In the genomic region with DNA sequence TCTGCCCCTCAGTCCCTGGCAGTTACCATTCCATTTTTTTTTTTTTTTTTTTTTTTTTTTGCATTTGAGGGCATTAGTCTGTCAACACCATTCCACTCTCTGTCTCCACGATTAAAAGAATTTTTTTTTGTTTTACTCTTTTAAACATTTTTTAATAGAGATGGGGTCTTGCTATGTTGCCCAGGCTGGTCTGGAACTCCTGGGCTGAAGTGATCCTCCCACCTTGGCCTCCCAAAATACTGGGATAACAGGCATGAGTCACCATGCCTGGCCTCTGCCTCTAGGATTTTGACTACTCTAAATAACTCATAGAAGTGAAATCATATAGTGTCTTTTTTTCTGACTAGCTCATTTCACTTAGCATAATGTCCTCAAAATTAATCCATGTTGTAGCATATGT, we compare ENCODE assay signal across 13 cellular contexts. TPM values are rescaled to one million over a fixed set of nuclear protein-coding genes. Genes with fewer than 3 reads are reported as not detected.
DNase-seq lines count a peak whose midpoint lies in the region; ATAC-seq lines count a peak whose summit lies in the region.
"Had no signal": no experiment of that assay in that cellular context is flagged by ENCODE, and none has a peak within 500 bp of the region (broad histone marks: within the 10 kb centered on the region; RNA-seq: fewer than 3 reads in every experiment).

No MANE protein-coding gene starts in this region.

- H3K27ac Mint-ChIP-seq in T-helper 17 cell: peak overlapping the region; percentile 51
- no peak overlapping the region for H3K27ac Mint-ChIP-seq in activated T-cell treated with anti-CD3 and anti-CD28 coated beads, Interleukin-2, amount 50 U/mL, for 72 hours
- H3K27ac Mint-ChIP-seq: CD4-positive, alpha-beta T cell; IgD-negative memory B cell had no signal

- peaks cover 0 to 4% of the 10 kb centered on the region in 2 donors for H3K9me3 Mint-ChIP-seq in activated T-cell treated with anti-CD3 and anti-CD28 coated beads, Interleukin-2, amount 50 U/mL, for 72 hours
- H3K9me3 Mint-ChIP-seq: CD4-positive, alpha-beta T cell had no signal

- H3K4me1 Mint-ChIP-seq in T-helper 17 cell: no peaks in the 10 kb centered on the region
- H3K4me1 Mint-ChIP-seq in activated T-cell treated with anti-CD3 and anti-CD28 coated beads, Interleukin-2, amount 50 U/mL, for 72 hours (ENCODE audit: low read depth): no peaks in the 10 kb centered on the region
- H3K4me1 Mint-ChIP-seq: IgD-negative memory B cell had no signal

- DNase-seq in M059J (ENCODE audit: low read depth) (peak; percentile 22), T-helper 17 cell (no peak), mesenteric fat pad (ENCODE audit: low spot score) (peak; percentile 6), 8988T (no peak)
- no peak for DNase-seq in activated T-cell treated with anti-CD3 and anti-CD28 coated beads, Interleukin-2, amount 50 U/mL, for 72 hours
- DNase-seq: AML-193; CD4-positive, alpha-beta T cell; GDM1; GM23248; HCEC 1CT had no signal

- no peaks in the 10 kb centered on the region for H3K27me3 Mint-ChIP-seq in T-helper 17 cell
- H3K27me3 Mint-ChIP-seq in activated T-cell treated with anti-CD3 and anti-CD28 coated beads, Interleukin-2, amount 50 U/mL, for 72 hours (ENCODE audit: low read depth): no peaks in the 10 kb centered on the region
- H3K27me3 Mint-ChIP-seq: CD4-positive, alpha-beta T cell; IgD-negative memory B cell had no signal

- H3K9me3 ChIP-seq in T-helper 17 cell (ENCODE audit: control insufficient read depth, low read length, poor library complexity, severe bottlenecking): no peaks in the 10 kb centered on the region

- H3K36me3 Mint-ChIP-seq in T-helper 17 cell (ENCODE audit: low read depth): no peaks in the 10 kb centered on the region
- H3K36me3 Mint-ChIP-seq in activated T-cell treated with anti-CD3 and anti-CD28 coated beads, Interleukin-2, amount 50 U/mL, for 72 hours (ENCODE audit: insufficient read depth in 2 of 2): peaks cover 0 to 1% of the 10 kb centered on the region in 2 donors

- ATAC-seq in T-helper 17 cell: no peak
- no peak for ATAC-seq in HG03095 (IDR thresholded peaks at IDR 0.05; ENCODE audit: unreplicated experiment)
- ATAC-seq in activated T-cell treated with anti-CD3 and anti-CD28 coated beads, Interleukin-2, amount 50 U/mL, for 72 hours (replicated peaks in 1 of 2): no peak

- no peak overlapping the region for H3K4me3 Mint-ChIP-seq in T-helper 17 cell
- no peak overlapping the region for H3K4me3 Mint-ChIP-seq in activated T-cell treated with anti-CD3 and anti-CD28 coated beads, Interleukin-2, amount 50 U/mL, for 72 hours
- H3K4me3 Mint-ChIP-seq: CD4-positive, alpha-beta T cell; IgD-negative memory B cell had no signal

RNA-seq across cellular contexts. Expression of gene CLDN3, which starts 16.5 kb away (rescaled TPM):
- not detected in 2 replicates for total RNA-seq in M059J (2014; rRNA removed; shearing (Covaris generic))
- total RNA-seq in T-helper 17 cell: not detected
- not detected for total RNA-seq in mesenteric fat pad
- total RNA-seq in activated T-cell treated with anti-CD3 and anti-CD28 coated beads, Interleukin-2, amount 50 U/mL, for 72 hours: not detected
- total RNA-seq: CD4-positive, alpha-beta T cell; GM23248; H4 had no signal

RNA-seq across cellular contexts. Expression of gene CLDN4, which starts 44.2 kb away (rescaled TPM):
- 0.62 and 1.1 TPM in 2 replicates for total RNA-seq in M059J (2014; rRNA removed; shearing (Covaris generic))
- total RNA-seq in T-helper 17 cell: under 1 TPM; 0.17 to 0.23 TPM
- 0.71 TPM for total RNA-seq in mesenteric fat pad
- under 1 TPM; 0.34 to 0.53 TPM for total RNA-seq in activated T-cell treated with anti-CD3 and anti-CD28 coated beads, Interleukin-2, amount 50 U/mL, for 72 hours
- total RNA-seq: GM23248 had no signal

RNA-seq across cellular contexts. Expression of gene ABHD11, which starts 48.0 kb away (rescaled TPM):
- total RNA-seq in M059J (2014; rRNA removed; shearing (Covaris generic)): 29.0 and 32.2 TPM in 2 replicates
- 10 to 100 TPM; 14.0 to 15.1 TPM for total RNA-seq in T-helper 17 cell
- 14.3 TPM for total RNA-seq in mesenteric fat pad
- total RNA-seq in activated T-cell treated with anti-CD3 and anti-CD28 coated beads, Interleukin-2, amount 50 U/mL, for 72 hours: 10 to 100 TPM; 10.2 to 12.2 TPM

RNA-seq across cellular contexts. Expression of gene METTL27, which starts 55.7 kb away (rescaled TPM):
- 1.7 and 1.9 TPM in 2 replicates for total RNA-seq in M059J (2014; rRNA removed; shearing (Covaris generic))
- total RNA-seq in T-helper 17 cell (under 1 TPM; 0.73 to 0.85 TPM), mesenteric fat pad (1.7 TPM)
- 1 to 10 TPM in 1 of 2 donors, not detected in 1; 1.8 TPM for total RNA-seq in activated T-cell treated with anti-CD3 and anti-CD28 coated beads, Interleukin-2, amount 50 U/mL, for 72 hours

Comparison
In these comparisons a context has a peak if more than half of its experiments do, and no peak if none do; other contexts are left out.
1. DNase-seq: peak in M059J (single experiment) and mesenteric fat pad (single experiment); none in T-helper 17 cell (0 of 3), 8988T (single experiment) and activated T-cell treated with anti-CD3 and anti-CD28 coated beads, Interleukin-2, amount 50 U/mL, for 72 hours (0 of 2).